18 cellular contexts compared by ENCODE assay signal in the genomic region with DNA sequence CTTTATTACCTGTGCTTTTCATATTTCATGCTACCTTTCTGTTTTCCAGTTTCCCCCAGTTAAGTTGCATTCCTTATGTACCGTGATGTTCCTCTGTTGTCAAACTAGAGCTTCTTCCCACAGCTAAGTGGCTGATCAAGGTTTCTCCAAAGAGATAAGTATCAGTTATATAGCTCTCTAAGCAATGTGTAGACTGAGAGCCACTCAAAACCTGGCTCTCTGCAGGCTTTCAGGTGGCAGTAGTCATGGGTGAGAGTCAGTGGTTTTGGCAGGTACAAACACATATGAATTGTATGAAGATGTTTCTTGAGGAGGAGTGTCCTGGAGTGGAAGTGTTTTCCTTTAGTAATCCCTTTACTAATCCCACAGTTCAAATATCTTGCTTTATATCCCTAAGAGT.
"Had no signal": no experiment of that assay in that cellular context is flagged by ENCODE, and none has a peak within 500 bp of the region (broad histone marks: within the 10 kb centered on the region; RNA-seq: fewer than 3 reads in every experiment).

No MANE protein-coding gene starts in this region.

- H3K4me3 ChIP-seq: adrenal gland, cardiac muscle cell, esophagus squamous epithelium, tibial artery, uterus had no signal

- H3K27ac Mint-ChIP-seq: activated B cell treated with CpG ODN at 0.5 μM for 24 hours; activated CD4-positive, alpha-beta T cell treated with anti-CD3 and anti-CD28 coated beads, Interleukin-2, amount 10 ng/mL, durations not matched to agents 24 days and 14 days; activated CD8-positive, alpha-beta T cell treated with anti-CD3 and anti-CD28 coated beads, Interleukin-2, amount 10 ng/mL, durations not matched to agents 7 days and 5 days; activated naive CD4-positive, alpha-beta T cell treated with anti-CD3 and anti-CD28 coated beads, Interleukin-2, amount 50 U/mL, for 24 hours; natural killer cell; stimulated activated naive B cell treated with anti-CD40 and anti-IgM and Interleukin-4, amounts not matched to agents 10 μg/mL and 1 μg/mL and 100 μg/mL, for 72 hours had no signal

- H3K27ac ChIP-seq: adrenal gland, cardiac muscle cell, esophagus squamous epithelium, tibial artery, uterus had no signal

- H3K9me3 Mint-ChIP-seq: activated B cell treated with CpG ODN at 0.5 μM for 24 hours; activated CD4-positive, alpha-beta T cell treated with anti-CD3 and anti-CD28 coated beads, Interleukin-2, amount 10 ng/mL, durations not matched to agents 24 days and 14 days; activated naive CD4-positive, alpha-beta T cell treated with anti-CD3 and anti-CD28 coated beads, Interleukin-2, amount 50 U/mL, for 24 hours; natural killer cell; stimulated activated naive B cell treated with anti-CD40 and anti-IgM and Interleukin-4, amounts not matched to agents 10 μg/mL and 1 μg/mL and 100 μg/mL, for 72 hours had no signal

- H3K9me3 ChIP-seq: adrenal gland, esophagus squamous epithelium, tibial artery, uterus had no signal

- H3K4me1 ChIP-seq: adrenal gland, esophagus squamous epithelium, tibial artery, uterus had no signal

- DNase-seq: activated B cell treated with CpG ODN at 0.5 μM for 24 hours; activated CD4-positive, alpha-beta T cell treated with anti-CD3 and anti-CD28 coated beads, Interleukin-2, amount 10 ng/mL, durations not matched to agents 24 days and 14 days; activated CD8-positive, alpha-beta memory T cell treated with anti-CD3 and anti-CD28 coated beads, Interleukin-2, amount 50 U/mL, for 4 hours; activated CD8-positive, alpha-beta T cell treated with anti-CD3 and anti-CD28 coated beads, Interleukin-2, amount 10 ng/mL, durations not matched to agents 7 days and 5 days; activated effector memory CD4-positive, alpha-beta T cell treated with anti-CD3 and anti-CD28 coated beads, Interleukin-2, amount 50 U/mL, for 16 hours; activated T-cell treated with anti-CD3 and anti-CD28 coated beads, Interleukin-2, amount 50 U/mL, for 48 hours; adrenal gland; esophagus squamous epithelium; hippocampal formation; kidney glomerular epithelial cell; mesenchymal stem cell; natural killer cell; stimulated activated CD4-positive, alpha-beta T cell treated with anti-CD3 and anti-CD28 coated beads, Interleukin-4, amount 100 ng/mL, for 1 hour; stimulated activated naive B cell treated with anti-CD40 and anti-IgM and Interleukin-4, amounts not matched to agents 10 μg/mL and 1 μg/mL and 100 μg/mL, for 72 hours; tibial artery; uterus had no signal

- H3K27me3 ChIP-seq: adrenal gland, cardiac muscle cell, esophagus squamous epithelium, tibial artery, uterus had no signal

- H3K36me3 ChIP-seq: adrenal gland, cardiac muscle cell, esophagus squamous epithelium, tibial artery, uterus had no signal

- ATAC-seq: activated CD8-positive, alpha-beta T cell treated with anti-CD3 and anti-CD28 coated beads, Interleukin-2, amount 10 ng/mL, durations not matched to agents 7 days and 5 days; natural killer cell; stimulated activated naive B cell treated with anti-CD40 and anti-IgM and Interleukin-4, amounts not matched to agents 10 μg/mL and 1 μg/mL and 100 μg/mL, for 72 hours had no signal

- H3K4me1 Mint-ChIP-seq: activated B cell treated with CpG ODN at 0.5 μM for 24 hours; activated CD4-positive, alpha-beta T cell treated with anti-CD3 and anti-CD28 coated beads, Interleukin-2, amount 10 ng/mL, durations not matched to agents 24 days and 14 days; activated naive CD4-positive, alpha-beta T cell treated with anti-CD3 and anti-CD28 coated beads, Interleukin-2, amount 50 U/mL, for 24 hours; natural killer cell; stimulated activated naive B cell treated with anti-CD40 and anti-IgM and Interleukin-4, amounts not matched to agents 10 μg/mL and 1 μg/mL and 100 μg/mL, for 72 hours had no signal

- H3K4me3 Mint-ChIP-seq: activated B cell treated with CpG ODN at 0.5 μM for 24 hours; activated CD4-positive, alpha-beta T cell treated with anti-CD3 and anti-CD28 coated beads, Interleukin-2, amount 10 ng/mL, durations not matched to agents 24 days and 14 days; activated CD8-positive, alpha-beta T cell treated with anti-CD3 and anti-CD28 coated beads, Interleukin-2, amount 10 ng/mL, durations not matched to agents 7 days and 5 days; activated naive CD4-positive, alpha-beta T cell treated with anti-CD3 and anti-CD28 coated beads, Interleukin-2, amount 50 U/mL, for 24 hours; natural killer cell; stimulated activated naive B cell treated with anti-CD40 and anti-IgM and Interleukin-4, amounts not matched to agents 10 μg/mL and 1 μg/mL and 100 μg/mL, for 72 hours had no signal

- H3K36me3 Mint-ChIP-seq: activated naive CD4-positive, alpha-beta T cell treated with anti-CD3 and anti-CD28 coated beads, Interleukin-2, amount 50 U/mL, for 24 hours; natural killer cell; stimulated activated naive B cell treated with anti-CD40 and anti-IgM and Interleukin-4, amounts not matched to agents 10 μg/mL and 1 μg/mL and 100 μg/mL, for 72 hours had no signal
